ENCODE assay signal across 1 cellular context in the genomic region with DNA sequence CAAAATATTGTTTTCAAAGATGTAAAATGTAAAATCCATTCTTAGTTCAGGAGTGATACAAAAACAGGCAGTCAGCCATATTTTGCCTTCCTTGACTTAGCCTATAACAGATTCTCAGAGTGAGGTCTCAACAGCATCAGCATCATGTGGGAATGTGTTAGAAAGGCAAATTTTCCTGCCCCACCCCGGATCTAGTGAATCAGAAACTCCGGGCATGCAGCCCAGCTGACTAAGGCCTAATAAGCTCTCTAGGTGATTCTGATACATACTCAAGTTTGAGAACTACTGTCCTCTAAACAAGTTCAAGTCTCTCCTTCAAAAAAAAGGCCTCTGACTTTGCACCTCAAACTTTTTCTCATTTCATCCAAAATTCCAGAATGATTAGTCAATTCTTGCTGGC.
A peak's percentile ranks its signal among the peaks of the same experiment; 100 is the strongest.
TF ChIP-seq lines count a peak whose summit lies in the region.

No MANE protein-coding gene starts in this region.

TF ChIP-seq in SK-N-SH, 30 proteins besides CTCF, POLR2A, EP300 and RAD21 (continued from another document):
- TF ChIP-seq, protein P1, sequence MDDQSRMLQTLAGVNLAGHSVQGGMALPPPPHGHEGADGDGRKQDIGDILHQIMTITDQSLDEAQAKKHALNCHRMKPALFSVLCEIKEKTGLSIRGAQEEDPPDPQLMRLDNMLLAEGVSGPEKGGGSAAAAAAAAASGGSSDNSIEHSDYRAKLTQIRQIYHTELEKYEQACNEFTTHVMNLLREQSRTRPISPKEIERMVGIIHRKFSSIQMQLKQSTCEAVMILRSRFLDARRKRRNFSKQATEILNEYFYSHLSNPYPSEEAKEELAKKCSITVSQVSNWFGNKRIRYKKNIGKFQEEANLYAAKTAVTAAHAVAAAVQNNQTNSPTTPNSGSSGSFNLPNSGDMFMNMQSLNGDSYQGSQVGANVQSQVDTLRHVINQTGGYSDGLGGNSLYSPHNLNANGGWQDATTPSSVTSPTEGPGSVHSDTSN (IDR thresholded peaks at IDR 0.05), result peak; percentile 44
- TF ChIP-seq RXRA (IDR thresholded peaks at IDR 0.05; ENCODE audit: borderline replicate concordance, low read depth), result 0 out of 2 replicates have a peak, but pooled peaks have one; percentile 19
- TF ChIP-seq, protein P2, sequence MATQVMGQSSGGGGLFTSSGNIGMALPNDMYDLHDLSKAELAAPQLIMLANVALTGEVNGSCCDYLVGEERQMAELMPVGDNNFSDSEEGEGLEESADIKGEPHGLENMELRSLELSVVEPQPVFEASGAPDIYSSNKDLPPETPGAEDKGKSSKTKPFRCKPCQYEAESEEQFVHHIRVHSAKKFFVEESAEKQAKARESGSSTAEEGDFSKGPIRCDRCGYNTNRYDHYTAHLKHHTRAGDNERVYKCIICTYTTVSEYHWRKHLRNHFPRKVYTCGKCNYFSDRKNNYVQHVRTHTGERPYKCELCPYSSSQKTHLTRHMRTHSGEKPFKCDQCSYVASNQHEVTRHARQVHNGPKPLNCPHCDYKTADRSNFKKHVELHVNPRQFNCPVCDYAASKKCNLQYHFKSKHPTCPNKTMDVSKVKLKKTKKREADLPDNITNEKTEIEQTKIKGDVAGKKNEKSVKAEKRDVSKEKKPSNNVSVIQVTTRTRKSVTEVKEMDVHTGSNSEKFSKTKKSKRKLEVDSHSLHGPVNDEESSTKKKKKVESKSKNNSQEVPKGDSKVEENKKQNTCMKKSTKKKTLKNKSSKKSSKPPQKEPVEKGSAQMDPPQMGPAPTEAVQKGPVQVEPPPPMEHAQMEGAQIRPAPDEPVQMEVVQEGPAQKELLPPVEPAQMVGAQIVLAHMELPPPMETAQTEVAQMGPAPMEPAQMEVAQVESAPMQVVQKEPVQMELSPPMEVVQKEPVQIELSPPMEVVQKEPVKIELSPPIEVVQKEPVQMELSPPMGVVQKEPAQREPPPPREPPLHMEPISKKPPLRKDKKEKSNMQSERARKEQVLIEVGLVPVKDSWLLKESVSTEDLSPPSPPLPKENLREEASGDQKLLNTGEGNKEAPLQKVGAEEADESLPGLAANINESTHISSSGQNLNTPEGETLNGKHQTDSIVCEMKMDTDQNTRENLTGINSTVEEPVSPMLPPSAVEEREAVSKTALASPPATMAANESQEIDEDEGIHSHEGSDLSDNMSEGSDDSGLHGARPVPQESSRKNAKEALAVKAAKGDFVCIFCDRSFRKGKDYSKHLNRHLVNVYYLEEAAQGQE (IDR thresholded peaks at IDR 0.05; ENCODE audit: low read depth, low read length), result no peak
- TF ChIP-seq FOXJ3 (CRISPR knock-in tag; IDR thresholded peaks at IDR 0.05), result no peak
- peak; percentile 87 for TF ChIP-seq FOSL2 (IDR thresholded peaks at IDR 0.05; ENCODE audit: borderline replicate concordance, low read depth)
- TF ChIP-seq SMC3 (IDR thresholded peaks at IDR 0.05; ENCODE audit: low read depth, low read length), result no peak
- peak; percentile 73 for TF ChIP-seq TCF12 (IDR thresholded peaks at IDR 0.05)
- no peak for TF ChIP-seq GABPA (IDR thresholded peaks at IDR 0.05; ENCODE audit: low read depth)
- TF ChIP-seq, protein P3, sequence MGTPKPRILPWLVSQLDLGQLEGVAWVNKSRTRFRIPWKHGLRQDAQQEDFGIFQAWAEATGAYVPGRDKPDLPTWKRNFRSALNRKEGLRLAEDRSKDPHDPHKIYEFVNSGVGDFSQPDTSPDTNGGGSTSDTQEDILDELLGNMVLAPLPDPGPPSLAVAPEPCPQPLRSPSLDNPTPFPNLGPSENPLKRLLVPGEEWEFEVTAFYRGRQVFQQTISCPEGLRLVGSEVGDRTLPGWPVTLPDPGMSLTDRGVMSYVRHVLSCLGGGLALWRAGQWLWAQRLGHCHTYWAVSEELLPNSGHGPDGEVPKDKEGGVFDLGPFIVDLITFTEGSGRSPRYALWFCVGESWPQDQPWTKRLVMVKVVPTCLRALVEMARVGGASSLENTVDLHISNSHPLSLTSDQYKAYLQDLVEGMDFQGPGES (IDR thresholded peaks at IDR 0.05; ENCODE audit: low read depth, low read length), result no peak
- TF ChIP-seq GATA2 (CRISPR knock-in tag; IDR thresholded peaks at IDR 0.05), result no peak
- no peak for TF ChIP-seq RCOR1 (IDR thresholded peaks at IDR 0.05; ENCODE audit: low read length)
- TF ChIP-seq EZH2phosphoT487 (IDR thresholded peaks at IDR 0.05; ENCODE audit: borderline replicate concordance, low read depth), result no peak
- TF ChIP-seq, protein P4, sequence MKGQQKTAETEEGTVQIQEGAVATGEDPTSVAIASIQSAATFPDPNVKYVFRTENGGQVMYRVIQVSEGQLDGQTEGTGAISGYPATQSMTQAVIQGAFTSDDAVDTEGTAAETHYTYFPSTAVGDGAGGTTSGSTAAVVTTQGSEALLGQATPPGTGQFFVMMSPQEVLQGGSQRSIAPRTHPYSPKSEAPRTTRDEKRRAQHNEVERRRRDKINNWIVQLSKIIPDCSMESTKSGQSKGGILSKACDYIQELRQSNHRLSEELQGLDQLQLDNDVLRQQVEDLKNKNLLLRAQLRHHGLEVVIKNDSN (IDR thresholded peaks at IDR 0.05; ENCODE audit: borderline replicate concordance, low read depth), result peak; percentile 46; the same call in 1 of the 2 replicates
- TF ChIP-seq RFX5 (IDR thresholded peaks at IDR 0.05; ENCODE audit: low read length), result no peak
- TF ChIP-seq TEAD4 (IDR thresholded peaks at IDR 0.05; ENCODE audit: borderline replicate concordance, insufficient read depth), result 0 out of 2 replicates have a peak, but pooled peaks have one; percentile 41
- no peak for TF ChIP-seq MXI1 (IDR thresholded peaks at IDR 0.05; ENCODE audit: low read depth, low read length)
- 0 out of 2 replicates have a peak, but pooled peaks have one; percentile 10 for TF ChIP-seq TAF1 (IDR thresholded peaks at IDR 0.05; ENCODE audit: borderline replicate concordance, low read depth, low read length)
- TF ChIP-seq CHD2 (IDR thresholded peaks at IDR 0.05; ENCODE audit: low read length, partially characterized antibody), result no peak
- peak; percentile 91 for TF ChIP-seq NFIC (IDR thresholded peaks at IDR 0.05; ENCODE audit: borderline replicate concordance)
- TF ChIP-seq, protein P5, sequence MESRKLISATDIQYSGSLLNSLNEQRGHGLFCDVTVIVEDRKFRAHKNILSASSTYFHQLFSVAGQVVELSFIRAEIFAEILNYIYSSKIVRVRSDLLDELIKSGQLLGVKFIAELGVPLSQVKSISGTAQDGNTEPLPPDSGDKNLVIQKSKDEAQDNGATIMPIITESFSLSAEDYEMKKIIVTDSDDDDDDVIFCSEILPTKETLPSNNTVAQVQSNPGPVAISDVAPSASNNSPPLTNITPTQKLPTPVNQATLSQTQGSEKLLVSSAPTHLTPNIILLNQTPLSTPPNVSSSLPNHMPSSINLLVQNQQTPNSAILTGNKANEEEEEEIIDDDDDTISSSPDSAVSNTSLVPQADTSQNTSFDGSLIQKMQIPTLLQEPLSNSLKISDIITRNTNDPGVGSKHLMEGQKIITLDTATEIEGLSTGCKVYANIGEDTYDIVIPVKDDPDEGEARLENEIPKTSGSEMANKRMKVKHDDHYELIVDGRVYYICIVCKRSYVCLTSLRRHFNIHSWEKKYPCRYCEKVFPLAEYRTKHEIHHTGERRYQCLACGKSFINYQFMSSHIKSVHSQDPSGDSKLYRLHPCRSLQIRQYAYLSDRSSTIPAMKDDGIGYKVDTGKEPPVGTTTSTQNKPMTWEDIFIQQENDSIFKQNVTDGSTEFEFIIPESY (IDR thresholded peaks at IDR 0.05; ENCODE audit: borderline replicate concordance, low read depth), result 0 out of 2 replicates have a peak, but pooled peaks have one; percentile 18
- no peak for TF ChIP-seq FOXM1 (IDR thresholded peaks at IDR 0.05; ENCODE audit: low read depth)
- TF ChIP-seq SIN3A (IDR thresholded peaks at IDR 0.05; ENCODE audit: borderline replicate concordance, low read depth, low read length), result no peak
- TF ChIP-seq NRF1 (IDR thresholded peaks at IDR 0.05; ENCODE audit: low read depth, low read length), result no peak
- TF ChIP-seq ELF1 (IDR thresholded peaks at IDR 0.05), result no peak
- TF ChIP-seq JUND (IDR thresholded peaks at IDR 0.05), result peak; percentile 75
